Comparison of ENCODE assay signal across 21 cellular contexts in the genomic region with DNA sequence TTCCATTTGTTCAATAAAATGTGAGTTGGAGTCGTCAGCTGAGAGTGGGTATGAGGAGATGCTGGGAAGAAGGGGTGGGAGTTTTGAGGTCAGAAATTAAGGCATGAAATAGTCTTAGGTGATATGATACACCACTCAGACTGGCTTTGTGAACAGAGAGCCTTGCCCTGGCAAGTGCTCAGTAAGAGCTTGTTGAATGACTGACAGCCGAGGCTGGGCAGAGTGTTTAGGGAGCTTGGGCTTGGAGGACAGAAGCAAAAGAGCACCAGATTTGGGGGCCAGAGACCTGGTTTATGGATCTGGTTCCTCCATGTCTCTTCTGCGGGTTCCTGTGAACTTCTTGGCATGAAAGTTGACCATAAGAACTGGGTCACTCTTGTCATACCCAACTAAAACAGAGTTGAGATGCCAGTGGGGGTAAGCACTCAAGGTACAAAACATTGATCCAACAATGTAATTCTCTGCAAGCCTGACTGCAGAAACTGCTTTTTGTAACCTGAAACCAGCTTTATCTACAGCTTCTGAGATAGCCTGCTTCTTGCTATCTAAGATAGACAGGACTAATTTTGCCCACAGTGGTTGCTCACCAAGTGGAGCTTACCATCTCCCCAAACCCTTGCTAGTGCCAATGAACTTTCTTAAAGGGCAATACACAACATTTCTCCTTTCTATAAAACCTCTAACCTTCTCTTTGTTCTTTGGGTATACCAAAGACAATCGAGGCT.
"Had no signal": no experiment of that assay in that cellular context is flagged by ENCODE, and none has a peak within 500 bp of the region (broad histone marks: within the 10 kb centered on the region; RNA-seq: fewer than 3 reads in every experiment).

No MANE protein-coding gene starts in this region.

- H3K27ac Mint-ChIP-seq: activated CD8-positive, alpha-beta memory T cell treated with anti-CD3 and anti-CD28 coated beads, Interleukin-2, amount 10 ng/mL, durations not matched to agents 7 days and 5 days; activated naive CD8-positive, alpha-beta T cell; activated T-cell treated with anti-CD3 and anti-CD28 coated beads, Interleukin-2, amount 50 U/mL, for 24 hours; natural killer cell treated with Interleukin-12 subunit alpha and Interleukin-12 subunit beta and Interleukin-15 and Interleukin-18, amount 100 ng/mL, for 72 hours; stimulated activated naive B cell treated with anti-CD40 and anti-IgM and Interleukin-4, amounts not matched to agents 10 μg/mL and 1 μg/mL and 100 μg/mL, for 72 hours; T-helper 1 cell treated with Interleukin-12 subunit alpha and Interleukin-12 subunit beta and Interleukin-4 antibody, amounts not matched to agents 30 μg/mL and 1 μg/mL, for 36 hours had no signal

- H3K4me3 ChIP-seq: gastrocnemius medialis, heart right ventricle, left lung, psoas muscle, spleen had no signal

- ATAC-seq: activated CD4-positive, CD25-positive, alpha-beta regulatory T cell treated with anti-CD3 and anti-CD28 coated beads, Interleukin-2, amount 50 U/mL, for 24 hours; activated CD8-positive, alpha-beta memory T cell treated with anti-CD3 and anti-CD28 coated beads, Interleukin-2, amount 10 ng/mL, durations not matched to agents 7 days and 5 days; gastrocnemius medialis; heart right ventricle; left lung; psoas muscle; sciatic nerve; stimulated activated naive B cell treated with anti-CD40 and anti-IgM and Interleukin-4, amounts not matched to agents 10 μg/mL and 1 μg/mL and 100 μg/mL, for 72 hours had no signal

- H3K36me3 ChIP-seq: gastrocnemius medialis, heart right ventricle, left lung, spleen had no signal

- H3K4me3 Mint-ChIP-seq: activated CD8-positive, alpha-beta memory T cell treated with anti-CD3 and anti-CD28 coated beads, Interleukin-2, amount 10 ng/mL, durations not matched to agents 7 days and 5 days; activated naive CD8-positive, alpha-beta T cell; activated T-cell treated with anti-CD3 and anti-CD28 coated beads, Interleukin-2, amount 50 U/mL, for 24 hours; natural killer cell treated with Interleukin-12 subunit alpha and Interleukin-12 subunit beta and Interleukin-15 and Interleukin-18, amount 100 ng/mL, for 72 hours; stimulated activated naive B cell treated with anti-CD40 and anti-IgM and Interleukin-4, amounts not matched to agents 10 μg/mL and 1 μg/mL and 100 μg/mL, for 72 hours; T-helper 1 cell treated with Interleukin-12 subunit alpha and Interleukin-12 subunit beta and Interleukin-4 antibody, amounts not matched to agents 30 μg/mL and 1 μg/mL, for 36 hours had no signal

- H3K27me3 ChIP-seq: gastrocnemius medialis, heart right ventricle, left lung, spleen had no signal

- H3K27ac ChIP-seq: gastrocnemius medialis, heart right ventricle, left lung, psoas muscle, spleen had no signal

- H3K27me3 Mint-ChIP-seq: activated naive CD8-positive, alpha-beta T cell; activated T-cell treated with anti-CD3 and anti-CD28 coated beads, Interleukin-2, amount 50 U/mL, for 24 hours; stimulated activated naive B cell treated with anti-CD40 and anti-IgM and Interleukin-4, amounts not matched to agents 10 μg/mL and 1 μg/mL and 100 μg/mL, for 72 hours had no signal

- DNase-seq: activated CD4-positive, alpha-beta T cell treated with anti-CD3 and anti-CD28 coated beads, Interleukin-2, amount 50 U/mL, for 4 hours; activated CD8-positive, alpha-beta memory T cell treated with anti-CD3 and anti-CD28 coated beads, Interleukin-2, amount 10 ng/mL, durations not matched to agents 7 days and 5 days; activated gamma-delta T cell; activated T-cell treated with anti-CD3 and anti-CD28 coated beads, Interleukin-2, amount 50 U/mL, for 24 hours; aorta; gastrocnemius medialis; heart right ventricle; islet precursor cell; left lung; occipital lobe; psoas muscle; stimulated activated CD4-positive, alpha-beta T cell treated with anti-CD3 and anti-CD28 coated beads, Interleukin-1b, Interleukin-23, amount 100 ng/mL, for 48 hours; stimulated activated naive B cell treated with anti-CD40 and anti-IgM and Interleukin-4, amounts not matched to agents 10 μg/mL and 1 μg/mL and 100 μg/mL, for 72 hours; substantia nigra; trophoblast cell had no signal

- H3K9me3 ChIP-seq: gastrocnemius medialis had no signal
